Comparison of ENCODE assay signal across 27 cellular contexts in the genomic region with DNA sequence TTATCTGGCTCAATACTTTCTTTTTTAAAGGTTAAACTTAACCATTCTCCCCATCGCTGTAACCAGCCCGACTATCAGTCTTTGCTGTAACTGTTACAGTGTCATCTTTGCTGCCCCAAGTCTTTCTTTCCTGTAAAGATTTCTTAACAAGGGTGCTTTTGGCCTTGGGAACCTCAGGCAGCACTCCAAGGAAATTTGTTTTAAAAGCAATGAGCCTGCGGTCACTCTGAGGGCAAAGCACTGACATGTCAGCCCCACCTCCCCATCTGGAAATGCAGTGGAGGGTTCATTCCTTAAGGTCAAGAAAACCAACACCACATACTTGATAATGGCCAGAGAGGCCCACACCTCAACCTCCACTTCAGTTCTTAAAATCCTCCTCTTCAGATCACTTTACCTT. TPM values are rescaled to one million over a fixed set of nuclear protein-coding genes. Genes with fewer than 3 reads are reported as not detected.
DNase-seq lines count a peak whose midpoint lies in the region; ATAC-seq and TF ChIP-seq lines count a peak whose summit lies in the region.
"Had no signal": no experiment of that assay in that cellular context is flagged by ENCODE, and none has a peak within 500 bp of the region (broad histone marks: within the 10 kb centered on the region; RNA-seq: fewer than 3 reads in every experiment).

No MANE protein-coding gene starts in this region.

- DNase-seq in cardiac muscle cell (ENCODE audit: low read depth in 1 of 2, low spot score in 1 of 2) (peak; percentile 46 to 48), Right ventricle myocardium inferior (ENCODE audit: missing footprints) (no peak), amniotic epithelial cell (ENCODE audit: low read depth) (peak; percentile 83), fibroblast of villous mesenchyme (ENCODE audit: low read depth) (peak; percentile 83), osteocyte (ENCODE audit: extremely low spot score, unreplicated experiment) (peak; percentile 46), spleen (no peak), NCI-H1105 (lab: John Stamatoyannopoulos, UW) (no peak)
- DNase-seq: activated CD4-positive, alpha-beta T cell treated with anti-CD3 and anti-CD28 coated beads for 1 hour; activated CD8-positive, alpha-beta T cell treated with anti-CD3 and anti-CD28 coated beads for 36 hours; activated gamma-delta T cell; activated naive CD8-positive, alpha-beta T cell treated with anti-CD3 and anti-CD28 coated beads, Interleukin-2, amount 50 U/mL, for 24 hours; foreskin melanocyte; GDM1; H7; mesendoderm; naive B cell; NCI-H1105 treated with DMSO at 0.1 percent for 48 hours; NCI-H2029 treated with DMSO at 0.1 percent for 48 hours; NCI-H526 treated with DMSO at 0.1 percent for 48 hours; ovary; SJCRH30; transverse colon had no signal

- H3K9me3 ChIP-seq in cardiac muscle cell (ENCODE audit: low read depth) (no peaks in the 10 kb centered on the region), spleen (peaks cover 0 to 3% (median 1%) of the 10 kb centered on the region in 8 donors)
- H3K9me3 ChIP-seq: ovary, SJCRH30, transverse colon had no signal

- H3K4me3 ChIP-seq in cardiac muscle cell (no peak overlapping the region), fibroblast of villous mesenchyme (ENCODE audit: low read depth, low read length) (no peak overlapping the region), spleen (no peak overlapping the region)
- H3K4me3 ChIP-seq: ovary, SJCRH30, skin epidermis, transverse colon had no signal

- H3K27me3 ChIP-seq in cardiac muscle cell (peaks cover 15% of the 10 kb centered on the region), spleen (replicated peaks in 1 of 7) (no peaks in the 10 kb centered on the region)
- H3K27me3 ChIP-seq: ovary, SJCRH30, transverse colon had no signal

- intact Hi-C loops in Right ventricle myocardium inferior (cut with DNase I) (no loop called here), spleen (cut with DNase I; ENCODE audit: low total_unique reads) (no loop called here)

- 68 to 89% (median 77%) methylated on average over 3 of the region's 3 CpGs for WGBS in spleen, 5 donors

- no peak overlapping the region for H3K27ac Mint-ChIP-seq in osteocyte (ENCODE audit: unreplicated experiment)
- H3K27ac Mint-ChIP-seq: activated CD8-positive, alpha-beta T cell treated with anti-CD3 and anti-CD28 coated beads for 36 hours; activated naive CD8-positive, alpha-beta T cell treated with anti-CD3 and anti-CD28 coated beads, Interleukin-2, amount 50 U/mL, for 24 hours; brain; IgD-negative memory B cell had no signal

- no peaks in the 10 kb centered on the region for H3K36me3 Mint-ChIP-seq in osteocyte (ENCODE audit: unreplicated experiment)
- H3K36me3 Mint-ChIP-seq: naive B cell had no signal

- H3K4me1 Mint-ChIP-seq in osteocyte (ENCODE audit: unreplicated experiment), result peaks cover 8% of the 10 kb centered on the region

- TF ChIP-seq POLR2A in spleen (IDR thresholded peaks at IDR 0.05), result no peak

- H3K27ac ChIP-seq in cardiac muscle cell (peak overlapping the region; percentile 89), spleen (no peak overlapping the region)
- H3K27ac ChIP-seq: epithelial cell of prostate, SJCRH30, skin epidermis had no signal

- TF ChIP-seq CTCF in cardiac muscle cell (IDR thresholded peaks at IDR 0.05; ENCODE audit: low read depth, low read length) (no peak), fibroblast of villous mesenchyme (IDR thresholded peaks at IDR 0.05; ENCODE audit: insufficient read depth, low read depth, low read length) (no peak), osteocyte (IDR thresholded peaks at IDR 0.05) (no peak), spleen (IDR thresholded peaks at IDR 0.05 in 8 of 11, conservative IDR thresholded peaks at IDR 0.05 in 3 of 11) (no peak)

- peaks cover 15% of the 10 kb centered on the region for H3K4me1 ChIP-seq in cardiac muscle cell (ENCODE audit: low read depth)
- H3K4me1 ChIP-seq in spleen, result peaks cover 0 to 33% (median 17%) of the 10 kb centered on the region in 6 donors
- H3K4me1 ChIP-seq: SJCRH30 had no signal

- H3K27me3 Mint-ChIP-seq in osteocyte (ENCODE audit: unreplicated experiment), result no peaks in the 10 kb centered on the region
- H3K27me3 Mint-ChIP-seq: activated CD8-positive, alpha-beta T cell treated with anti-CD3 and anti-CD28 coated beads for 36 hours; IgD-negative memory B cell; naive B cell had no signal

- H3K4me3 Mint-ChIP-seq in osteocyte (ENCODE audit: unreplicated experiment), result no peak overlapping the region
- H3K4me3 Mint-ChIP-seq: activated CD8-positive, alpha-beta T cell treated with anti-CD3 and anti-CD28 coated beads for 36 hours; activated naive CD8-positive, alpha-beta T cell treated with anti-CD3 and anti-CD28 coated beads, Interleukin-2, amount 50 U/mL, for 24 hours; brain had no signal

- H3K36me3 ChIP-seq in cardiac muscle cell (no peaks in the 10 kb centered on the region), spleen (no peaks in the 10 kb centered on the region)
- H3K36me3 ChIP-seq: ovary, SJCRH30, transverse colon had no signal

- ATAC-seq in Right ventricle myocardium inferior (no peak), HG03432 (IDR thresholded peaks at IDR 0.05; ENCODE audit: unreplicated experiment) (no peak)
- ATAC-seq: activated CD8-positive, alpha-beta T cell treated with anti-CD3 and anti-CD28 coated beads for 36 hours; activated naive CD8-positive, alpha-beta T cell treated with anti-CD3 and anti-CD28 coated beads, Interleukin-2, amount 50 U/mL, for 24 hours had no signal

- H3K9me3 Mint-ChIP-seq in osteocyte (ENCODE audit: unreplicated experiment), result no peaks in the 10 kb centered on the region
- H3K9me3 Mint-ChIP-seq: IgD-negative memory B cell had no signal

RNA-seq across cellular contexts. Expression of a gene that starts 3.2 kb away (rescaled TPM):
- total RNA-seq in cardiac muscle cell (4.4 and 8.2 TPM in 2 replicates), Right ventricle myocardium inferior (5.7 TPM), fibroblast of villous mesenchyme (11.6 and 13.4 TPM in 2 replicates), osteocyte (24.9 and 26.1 TPM in 2 replicates), spleen (10 to 100 TPM; 50.3 to 75.6 (median 63.0) TPM)
- polyA plus RNA-seq in cardiac muscle cell (1.9 and 4.4 TPM in 2 replicates), spleen (10 to 100 TPM in 1 of 3 donors, 1 to 10 TPM in 2; 5.3 to 10.1 (median 6.1) TPM)

RNA-seq across cellular contexts. Expression of a gene that starts 51.3 kb away (rescaled TPM):
- 24.2 and 30.7 TPM in 2 replicates for total RNA-seq in cardiac muscle cell
- polyA plus RNA-seq in cardiac muscle cell, result 34.8 and 38.0 TPM in 2 replicates
- total RNA-seq in Right ventricle myocardium inferior, result 19.8 TPM
- 22.5 and 24.2 TPM in 2 replicates for total RNA-seq in fibroblast of villous mesenchyme
- total RNA-seq in osteocyte, result 24.5 and 24.8 TPM in 2 replicates
- 10 to 100 TPM; 14.6 to 31.3 (median 25.4) TPM for total RNA-seq in spleen
- polyA plus RNA-seq in spleen, result 1 to 10 TPM; 4.9 to 5.4 (median 5.0) TPM

RNA-seq across cellular contexts. Expression of a gene that starts 51.7 kb away (rescaled TPM):
- total RNA-seq in cardiac muscle cell, result 63.1 and 114 TPM in 2 replicates
- 35.2 and 51.6 TPM in 2 replicates for polyA plus RNA-seq in cardiac muscle cell
- 49.3 TPM for total RNA-seq in Right ventricle myocardium inferior
- 56.7 and 63.5 TPM in 2 replicates for total RNA-seq in fibroblast of villous mesenchyme
- 31.2 and 35.6 TPM in 2 replicates for total RNA-seq in osteocyte
- total RNA-seq in spleen, result 10 to 100 TPM; 28.6 to 38.8 (median 35.7) TPM
- 10 to 100 TPM; 16.6 to 21.8 (median 17.7) TPM for polyA plus RNA-seq in spleen

Comparison
In these comparisons a context has a peak if more than half of its experiments do, and no peak if none do; other contexts are left out.
1. DNase-seq: peak in cardiac muscle cell (2 of 2), amniotic epithelial cell (single experiment), fibroblast of villous mesenchyme (single experiment) and osteocyte (single experiment); none in Right ventricle myocardium inferior (single experiment), spleen (single experiment) and NCI-H1105 (single experiment).